In the genomic region with DNA sequence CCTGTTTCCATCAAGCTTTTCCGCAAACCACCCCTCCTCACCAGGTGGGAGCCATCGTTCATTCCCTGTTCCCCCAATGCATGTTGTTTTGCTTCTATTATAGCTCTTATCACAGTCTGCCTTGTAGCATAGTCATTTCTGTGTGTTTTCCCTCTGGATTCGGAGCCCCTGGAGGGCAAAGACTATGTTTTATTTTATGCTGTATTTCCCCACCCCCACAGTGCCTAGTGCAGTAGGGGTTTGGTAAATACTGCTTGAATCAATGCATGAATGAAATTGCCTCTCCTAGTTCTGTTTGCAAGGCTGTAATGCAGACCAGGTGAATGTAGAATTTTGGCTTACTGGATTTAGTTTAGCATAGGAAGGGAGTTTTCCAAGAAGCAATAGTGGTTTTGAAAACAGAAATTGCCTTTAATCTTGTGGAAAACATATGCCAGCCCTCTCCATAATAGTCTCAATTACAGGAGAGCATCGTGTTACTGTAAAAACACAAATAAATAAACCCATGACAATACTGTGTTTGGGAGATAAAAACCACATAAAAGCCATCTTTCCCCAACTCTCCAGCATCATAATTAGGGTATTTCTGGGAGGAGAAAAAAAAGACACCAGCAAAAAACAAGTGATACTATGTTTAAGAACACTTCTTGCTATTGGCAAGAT, we compare ENCODE assay signal across 20 cellular contexts.
"Had no signal": no experiment of that assay in that cellular context is flagged by ENCODE, and none has a peak within 500 bp of the region (broad histone marks: within the 10 kb centered on the region; RNA-seq: fewer than 3 reads in every experiment).

No MANE protein-coding gene starts in this region.

- ATAC-seq: activated T-cell treated with anti-CD3 and anti-CD28 coated beads, Interleukin-2, amount 50 U/mL, for 72 hours; gastroesophageal sphincter; heart left ventricle; naive thymus-derived CD4-positive, alpha-beta T cell had no signal

- H3K4me1 ChIP-seq: colonic mucosa, prostate gland had no signal

- H3K9me3 ChIP-seq: ascending aorta, colonic mucosa, gastroesophageal sphincter, prostate gland, right atrium auricular region, tibial artery, vagina had no signal

- DNase-seq: activated CD4-positive, alpha-beta T cell treated with anti-CD3 and anti-CD28 coated beads for 1 hour; activated CD4-positive, alpha-beta T cell treated with anti-CD3 and anti-CD28 coated beads, Interleukin-2, amount 50 U/mL, for 4 hours; activated effector memory CD4-positive, alpha-beta T cell treated with anti-CD3 and anti-CD28 coated beads, Interleukin-2, amount 50 U/mL, for 16 hours; activated naive CD4-positive, alpha-beta T cell treated with anti-CD3 and anti-CD28 coated beads, Interleukin-2, amount 50 U/mL, for 16 hours; activated T-cell treated with anti-CD3 and anti-CD28 coated beads, Interleukin-2, amount 50 U/mL, for 72 hours; colonic mucosa; erythroblast; heart left ventricle; naive thymus-derived CD4-positive, alpha-beta T cell; stimulated activated CD4-positive, alpha-beta T cell treated with anti-CD3 and anti-CD28 coated beads, Interleukin-12 subunit alpha, Interleukin-12 subunit beta, amount 100 ng/mL, for 4 hours; stimulated activated CD4-positive, alpha-beta T cell treated with anti-CD3 and anti-CD28 coated beads, Interleukin-1b, Interleukin-23, amount 100 ng/mL, for 48 hours; stimulated activated CD8-positive, alpha-beta memory T cell treated with anti-CD3 and anti-CD28 coated beads, Interleukin-4, amount 100 ng/mL, for 48 hours; stimulated activated naive CD4-positive, alpha-beta T cell; tibial artery; WERI-Rb-1 had no signal

- H3K27me3 ChIP-seq: ascending aorta, colonic mucosa, gastroesophageal sphincter, heart left ventricle, right atrium auricular region, tibial artery, vagina had no signal

- H3K36me3 ChIP-seq: ascending aorta, colonic mucosa, gastroesophageal sphincter, heart left ventricle, prostate gland, right atrium auricular region, tibial artery, vagina, WERI-Rb-1 had no signal

- H3K4me3 ChIP-seq: ascending aorta, colonic mucosa, gastroesophageal sphincter, heart left ventricle, prostate gland, right atrium auricular region, tibial artery, vagina had no signal

- H3K27ac ChIP-seq: ascending aorta, colonic mucosa, gastroesophageal sphincter, heart left ventricle, prostate gland, right atrium auricular region, tibial artery, vagina, WERI-Rb-1 had no signal
